Comparison of ENCODE assay signal across 1 cellular context in genomic region chr10:69721690-69722310, GRCh38.
TF ChIP-seq lines count a peak whose summit lies in the region.

No MANE protein-coding gene starts in this region.

TF ChIP-seq in GM23338, 12 proteins besides CTCF, POLR2A, EP300 and RAD21 (continued from another document):
- no peak for TF ChIP-seq REST (IDR thresholded peaks at IDR 0.05; ENCODE audit: unreplicated experiment)
